Comparison of ENCODE assay signal across 9 cellular contexts in genomic region chr11:15967966-15968365, GRCh38.
DNase-seq lines count a peak whose midpoint lies in the region; ATAC-seq and TF ChIP-seq lines count a peak whose summit lies in the region.
"Had no signal": no experiment of that assay in that cellular context is flagged by ENCODE, and none has a peak within 500 bp of the region (broad histone marks: within the 10 kb centered on the region; RNA-seq: fewer than 3 reads in every experiment).

No MANE protein-coding gene starts in this region.

- in situ Hi-C loops in GM13977 (cut with MboI; ENCODE audit: low pct_unique_long_range_greater_than_20kb, low sequenced_read_pairs, unreplicated experiment): no loop called here

- H3K9me3 ChIP-seq in mucosa of stomach (ENCODE audit: control insufficient read depth, low read length) (no peaks in the 10 kb centered on the region), vagina (no peaks in the 10 kb centered on the region)

- peak overlapping the region in 48 of 59 donors; percentile 6 to 84 (median 62) for H3K27ac ChIP-seq in dorsolateral prefrontal cortex
- peak overlapping the region; percentile 64 for H3K27ac ChIP-seq in vagina

- no peak for TF ChIP-seq POLR2A in vagina (IDR thresholded peaks at IDR 0.05)

- peak overlapping the region; percentile 67 for H3K9ac ChIP-seq in mucosa of stomach (ENCODE audit: low read length)

- H3K36me3 ChIP-seq in mucosa of stomach (ENCODE audit: control insufficient read depth, insufficient read depth, low read length): no peaks in the 10 kb centered on the region
- H3K36me3 ChIP-seq in vagina: no peaks in the 10 kb centered on the region

- peaks cover 51% of the 10 kb centered on the region for H3K4me1 ChIP-seq in mucosa of stomach (ENCODE audit: control insufficient read depth, insufficient read depth, low read length)
- H3K4me1 ChIP-seq in vagina: peaks cover 29% of the 10 kb centered on the region

- peak; percentile 6 for DNase-seq in SKM-1 treated with dmso at 0.1 percent for 144 hours (lab: John Stamatoyannopoulos, UW; ENCODE audit: unreplicated experiment)
- DNase-seq in SKM-1 (lab: John Stamatoyannopoulos, UW; ENCODE audit: unreplicated experiment): no peak
- DNase-seq in dorsolateral prefrontal cortex: no peak
- DNase-seq in vagina (ENCODE audit: extremely low spot score in 2 of 2): no peak
- DNase-seq in GM13977 (ENCODE audit: low spot score): no peak
- DNase-seq in COR-L47 (lab: John Stamatoyannopoulos, UW): no peak
- DNase-seq: activated CD4-positive, alpha-beta T cell treated with anti-CD3 and anti-CD28 coated beads, Interleukin-2, amount 50 U/mL, for 48 hours had no signal

- intact Hi-C loops in dorsolateral prefrontal cortex (cut with DNase I) (no loop called here), vagina (cut with DNase I) (no loop called here)

- H3K27me3 ChIP-seq in dorsolateral prefrontal cortex: peaks cover 0 to 6% (median 0%) of the 10 kb centered on the region in 45 donors
- H3K27me3 ChIP-seq in mucosa of stomach (ENCODE audit: control insufficient read depth, insufficient read depth, low read length): no peaks in the 10 kb centered on the region
- H3K27me3 ChIP-seq in vagina: no peaks in the 10 kb centered on the region

- no peak for ATAC-seq in HG02840 (IDR thresholded peaks at IDR 0.05; ENCODE audit: low FRiP score, unreplicated experiment)

- TF ChIP-seq CTCF in dorsolateral prefrontal cortex (IDR thresholded peaks at IDR 0.05 in 54 of 56, conservative IDR thresholded peaks at IDR 0.05 in 2 of 56; ENCODE audit: low read depth in 1 of 56, partially characterized antibody in 56 of 56): no peak
- no peak for TF ChIP-seq CTCF in vagina (IDR thresholded peaks at IDR 0.05)
- no peak for TF ChIP-seq CTCF in GM13977 (IDR thresholded peaks at IDR 0.05; ENCODE audit: extremely low read depth, insufficient read depth, missing control alignments)

- H3K4me3 ChIP-seq in dorsolateral prefrontal cortex: no peak overlapping the region
- H3K4me3 ChIP-seq in mucosa of stomach (ENCODE audit: low read length): no peak overlapping the region
- H3K4me3 ChIP-seq in vagina: no peak overlapping the region
